In genomic region chr12:121626853-121627623, GRCh38 we compare ENCODE assay signal across 8 cellular contexts. TPM values are rescaled to one million over a fixed set of nuclear protein-coding genes. Genes with fewer than 3 reads are reported as not detected.
DNase-seq lines count a peak whose midpoint lies in the region; ATAC-seq and TF ChIP-seq lines count a peak whose summit lies in the region.

No MANE protein-coding gene starts in this region.

- intact Hi-C loops in activated T-helper 1 cell treated with anti-CD3 and anti-CD28 coated beads, Interleukin-12 subunit alpha, Interleukin-12 subunit beta, Interleukin-2, Interleukin-4 antibody, amounts not matched to agents 30 ng/mL and 10 ng/mL and 1 ng/mL, durations not matched to agents 14 hours and 24 hours and 36 hours (cut with micrococcal nuclease), result loop anchor here (1.0 to 5.0 kb wide), 18 partner anchors 10 to 1310 kb away; partner anchors contain the start of genes ANAPC5, CAMKK2, DIABLO and KDM2B
- intact Hi-C loops in stomach (cut with DNase I; ENCODE audit: low total_unique reads), result loop anchor here (10.0 kb wide), 1 partner anchor 48 kb away; no protein-coding TSS in a partner anchor

- peaks cover 0 to 34% (median 12%) of the 10 kb centered on the region in 11 experiments; a peak in 17 of 22 replicates for H4K20me1 ChIP-seq in BLaER1 treated with 17β-estradiol and CSF1 and Interleukin-3, amounts not matched to agents 10 nM and 100 nM

- TF ChIP-seq EP300 in stomach (IDR thresholded peaks at IDR 0.05), result no peak

- H3K27me3 Mint-ChIP-seq in activated T-helper 1 cell treated with anti-CD3 and anti-CD28 coated beads, Interleukin-12 subunit alpha, Interleukin-12 subunit beta, Interleukin-2, Interleukin-4 antibody, amounts not matched to agents 30 ng/mL and 10 ng/mL and 1 ng/mL, durations not matched to agents 14 hours and 24 hours and 36 hours (ENCODE audit: insufficient read depth), result no peaks in the 10 kb centered on the region
- H3K27me3 Mint-ChIP-seq in nephron progenitor cell (ENCODE audit: low read depth, poor library complexity), result no peaks in the 10 kb centered on the region

- H3K27ac Mint-ChIP-seq in activated T-helper 1 cell treated with anti-CD3 and anti-CD28 coated beads, Interleukin-12 subunit alpha, Interleukin-12 subunit beta, Interleukin-2, Interleukin-4 antibody, amounts not matched to agents 30 ng/mL and 10 ng/mL and 1 ng/mL, durations not matched to agents 14 hours and 24 hours and 36 hours, result peak overlapping the region; percentile 95
- peak overlapping the region; percentile 93 for H3K27ac Mint-ChIP-seq in nephron progenitor cell

- H3K9ac ChIP-seq in BLaER1 treated with 17β-estradiol and CSF1 and Interleukin-3, amounts not matched to agents 10 nM and 100 nM, result peak overlapping the region; percentile 84 to 97 (median 93)

- no peak for TF ChIP-seq POLR2A in stomach (IDR thresholded peaks at IDR 0.05)

- no peaks in the 10 kb centered on the region for H3K27me3 ChIP-seq in BLaER1 treated with 17β-estradiol and CSF1 and Interleukin-3, amounts not matched to agents 10 nM and 100 nM
- H3K27me3 ChIP-seq in stomach, result no peaks in the 10 kb centered on the region

- H3K36me3 ChIP-seq in BLaER1 treated with 17β-estradiol and CSF1 and Interleukin-3, amounts not matched to agents 10 nM and 100 nM, result peaks cover 0 to 21% (median 14%) of the 10 kb centered on the region in 11 experiments; a peak in 15 of 22 replicates
- H3K36me3 ChIP-seq in stomach, result no peaks in the 10 kb centered on the region

- WGBS in stomach, 5 donors, result 0 to 1% (median 0%) methylated on average over 11 to 50 of the region's 52 CpGs

- H3K4me3 ChIP-seq in BLaER1 treated with 17β-estradiol and CSF1 and Interleukin-3, amounts not matched to agents 10 nM and 100 nM, result peak overlapping the region; percentile 71 to 89 (median 80)
- peak overlapping the region; percentile 77 for H3K4me3 ChIP-seq in fibroblast of mammary gland (ENCODE audit: control insufficient read depth, low read depth, low read length)
- H3K4me3 ChIP-seq in stomach, result peak overlapping the region; percentile 63 to 89 (median 69)

- H3K4me2 ChIP-seq in BLaER1 treated with 17β-estradiol and CSF1 and Interleukin-3, amounts not matched to agents 10 nM and 100 nM, result peak overlapping the region; percentile 86 to 99 (median 95)

- peak; percentile 25 for ATAC-seq in GM19025 (IDR thresholded peaks at IDR 0.05; ENCODE audit: low read depth, unreplicated experiment)
- ATAC-seq in HG03280 (IDR thresholded peaks at IDR 0.05; ENCODE audit: unreplicated experiment), result peak; percentile 31

- H3K4me1 ChIP-seq in BLaER1 treated with 17β-estradiol and CSF1 and Interleukin-3, amounts not matched to agents 10 nM and 100 nM, result peaks cover 52 to 58% (median 56%) of the 10 kb centered on the region in 10 experiments
- H3K4me1 ChIP-seq in stomach, result peaks cover 44 to 69% (median 54%) of the 10 kb centered on the region in 4 donors

- no peaks in the 10 kb centered on the region for H3K9me3 Mint-ChIP-seq in activated T-helper 1 cell treated with anti-CD3 and anti-CD28 coated beads, Interleukin-12 subunit alpha, Interleukin-12 subunit beta, Interleukin-2, Interleukin-4 antibody, amounts not matched to agents 30 ng/mL and 10 ng/mL and 1 ng/mL, durations not matched to agents 14 hours and 24 hours and 36 hours
- H3K9me3 Mint-ChIP-seq in nephron progenitor cell, result no peaks in the 10 kb centered on the region

- H3K27ac ChIP-seq in BLaER1 treated with 17β-estradiol and CSF1 and Interleukin-3, amounts not matched to agents 10 nM and 100 nM, result peak overlapping the region; percentile 55 to 96 (median 94); a peak in 21 of 22 replicates
- H3K27ac ChIP-seq in stomach, result peak overlapping the region; percentile 94 to 99 (median 96)

- peak overlapping the region; percentile 92 for H3K4me3 Mint-ChIP-seq in activated T-helper 1 cell treated with anti-CD3 and anti-CD28 coated beads, Interleukin-12 subunit alpha, Interleukin-12 subunit beta, Interleukin-2, Interleukin-4 antibody, amounts not matched to agents 30 ng/mL and 10 ng/mL and 1 ng/mL, durations not matched to agents 14 hours and 24 hours and 36 hours
- H3K4me3 Mint-ChIP-seq in nephron progenitor cell, result peak overlapping the region; percentile 86

- H3K36me3 Mint-ChIP-seq in activated T-helper 1 cell treated with anti-CD3 and anti-CD28 coated beads, Interleukin-12 subunit alpha, Interleukin-12 subunit beta, Interleukin-2, Interleukin-4 antibody, amounts not matched to agents 30 ng/mL and 10 ng/mL and 1 ng/mL, durations not matched to agents 14 hours and 24 hours and 36 hours (ENCODE audit: low read depth), result peaks cover 32% of the 10 kb centered on the region
- peaks cover 8% of the 10 kb centered on the region for H3K36me3 Mint-ChIP-seq in nephron progenitor cell (ENCODE audit: low read depth)

- TF ChIP-seq CTCF in fibroblast of mammary gland (conservative IDR thresholded peaks at IDR 0.05; ENCODE audit: control insufficient read depth, insufficient read depth, low read depth, low read length) (no peak), nephron progenitor cell (IDR thresholded peaks at IDR 0.05) (no peak), stomach (IDR thresholded peaks at IDR 0.05) (no peak)

- H3K9me3 ChIP-seq in BLaER1 treated with 17β-estradiol and CSF1 and Interleukin-3, amounts not matched to agents 10 nM and 100 nM (replicated peaks in 1 of 11), result no peaks in the 10 kb centered on the region
- H3K9me3 ChIP-seq in stomach, result no peaks in the 10 kb centered on the region

- peaks cover 55% of the 10 kb centered on the region for H3K4me1 Mint-ChIP-seq in activated T-helper 1 cell treated with anti-CD3 and anti-CD28 coated beads, Interleukin-12 subunit alpha, Interleukin-12 subunit beta, Interleukin-2, Interleukin-4 antibody, amounts not matched to agents 30 ng/mL and 10 ng/mL and 1 ng/mL, durations not matched to agents 14 hours and 24 hours and 36 hours (ENCODE audit: low read depth)
- peaks cover 58% of the 10 kb centered on the region for H3K4me1 Mint-ChIP-seq in nephron progenitor cell

- peak; percentile 79 for DNase-seq in OCI-M1 (lab: John Stamatoyannopoulos, UW)
- DNase-seq in activated T-helper 1 cell treated with anti-CD3 and anti-CD28 coated beads, Interleukin-12 subunit alpha, Interleukin-12 subunit beta, Interleukin-2, Interleukin-4 antibody, amounts not matched to agents 30 ng/mL and 10 ng/mL and 1 ng/mL, durations not matched to agents 14 hours and 24 hours and 36 hours (ENCODE audit: low spot score), result peak; percentile 84
- peak; percentile 54 for DNase-seq in fibroblast of mammary gland (ENCODE audit: low read depth)
- peak; percentile 62 for DNase-seq in nephron progenitor cell
- DNase-seq in stomach, result peak; percentile 58

RNA-seq across cellular contexts. Expression of gene ORAI1, which starts 0.7 kb away (rescaled TPM):
- 61.5 and 67.0 TPM in 2 replicates for total RNA-seq in activated T-helper 1 cell treated with anti-CD3 and anti-CD28 coated beads, Interleukin-12 subunit alpha, Interleukin-12 subunit beta, Interleukin-2, Interleukin-4 antibody, amounts not matched to agents 30 ng/mL and 10 ng/mL and 1 ng/mL, durations not matched to agents 14 hours and 24 hours and 36 hours
- total RNA-seq in stomach, result 10 to 100 TPM in 2 of 5 donors, 1 to 10 TPM in 2, under 1 TPM in 1; 0.45 to 37.9 (median 7.9) TPM
- 10 to 100 TPM in 1 of 3 donors, 1 to 10 TPM in 2; 5.5 to 13.7 (median 9.3) TPM for polyA plus RNA-seq in stomach

RNA-seq across cellular contexts. Expression of gene MORN3, which starts 42.4 kb away (rescaled TPM):
- total RNA-seq in activated T-helper 1 cell treated with anti-CD3 and anti-CD28 coated beads, Interleukin-12 subunit alpha, Interleukin-12 subunit beta, Interleukin-2, Interleukin-4 antibody, amounts not matched to agents 30 ng/mL and 10 ng/mL and 1 ng/mL, durations not matched to agents 14 hours and 24 hours and 36 hours, result 0.41 and 0.61 TPM in 2 replicates
- under 1 TPM in 2 of 5 donors, not detected in 3; under 0.01 to 0.55 TPM for total RNA-seq in stomach
- polyA plus RNA-seq in stomach, result under 1 TPM; 0.20 to 0.87 (median 0.46) TPM

RNA-seq across cellular contexts. Expression of gene KDM2B, which starts 46.2 kb away (rescaled TPM):
- 58.1 and 60.1 TPM in 2 replicates for total RNA-seq in activated T-helper 1 cell treated with anti-CD3 and anti-CD28 coated beads, Interleukin-12 subunit alpha, Interleukin-12 subunit beta, Interleukin-2, Interleukin-4 antibody, amounts not matched to agents 30 ng/mL and 10 ng/mL and 1 ng/mL, durations not matched to agents 14 hours and 24 hours and 36 hours
- 10 to 100 TPM in 4 of 5 donors, 1 to 10 TPM in 1; 5.8 to 72.8 (median 17.1) TPM for total RNA-seq in stomach
- polyA plus RNA-seq in stomach, result 1 to 10 TPM; 7.8 to 9.0 (median 8.0) TPM

Comparison
In these comparisons a context has a peak if more than half of its experiments do, and no peak if none do; other contexts are left out.
1. Peak in every context shown above with its lines: DNase-seq, ATAC-seq, H3K4me3 ChIP-seq and H3K27ac ChIP-seq.